ENCODE assay signal across 1 cellular context in genomic region chr1:8910914-8911313, GRCh38.
TF ChIP-seq lines count a peak whose summit lies in the region.

No MANE protein-coding gene starts in this region.

TF ChIP-seq in H1, 55 proteins besides CTCF, POLR2A, EP300 and RAD21 (continued from another document):
- no peak for TF ChIP-seq SP4 (IDR thresholded peaks at IDR 0.05; ENCODE audit: low read length)
- TF ChIP-seq CTBP2 (IDR thresholded peaks at IDR 0.05; ENCODE audit: borderline replicate concordance, insufficient read depth, insufficient read length, low read length): no peak
- no peak for TF ChIP-seq SRF (IDR thresholded peaks at IDR 0.05; ENCODE audit: low read depth, low read length)
- no peak for TF ChIP-seq FOSL1 (IDR thresholded peaks at IDR 0.05; ENCODE audit: insufficient read depth, low read depth, low read length)
- no peak for TF ChIP-seq CHD2 (IDR thresholded peaks at IDR 0.05; ENCODE audit: low read length)
- TF ChIP-seq SP2 (IDR thresholded peaks at IDR 0.05; ENCODE audit: low read length): no peak
- TF ChIP-seq CHD7 (IDR thresholded peaks at IDR 0.05; ENCODE audit: insufficient replicate concordance, low read length): no peak
